Comparison of ENCODE assay signal across 8 cellular contexts in genomic region chr10:28393956-28394568, GRCh38.
DNase-seq lines count a peak whose midpoint lies in the region; ATAC-seq and TF ChIP-seq lines count a peak whose summit lies in the region.

No MANE protein-coding gene starts in this region.

- no peaks in the 10 kb centered on the region for H3K36me3 ChIP-seq in CD4-positive, alpha-beta memory T cell (ENCODE audit: insufficient read depth, low read length)
- H3K36me3 ChIP-seq in transverse colon = no peaks in the 10 kb centered on the region

- no peak for TF ChIP-seq POLR2A in transverse colon (IDR thresholded peaks at IDR 0.05)

- peak; percentile 55 to 61 (median 58) for DNase-seq in CD4-positive, alpha-beta memory T cell
- peak; percentile 62 for DNase-seq in HuH-7 (ENCODE audit: low spot score)
- peak; percentile 51 for DNase-seq in RPMI7951 (ENCODE audit: low read depth)
- peak in 1 of 2 donors; percentile 51 for DNase-seq in foreskin keratinocyte
- peak; percentile 86 for DNase-seq in osteocyte (ENCODE audit: extremely low spot score, unreplicated experiment)
- peak; percentile 72 for DNase-seq in transverse colon

- H3K4me1 Mint-ChIP-seq in CD4-positive, alpha-beta memory T cell = peaks cover 4 to 7% (median 5%) of the 10 kb centered on the region in 4 donors
- peaks cover 6% of the 10 kb centered on the region for H3K4me1 Mint-ChIP-seq in activated T-helper 17 cell treated with anti-CD3 and anti-CD28 coated beads, Interleukin-2, amount 50 U/mL, for 72 hours
- peaks cover 5% of the 10 kb centered on the region for H3K4me1 Mint-ChIP-seq in osteocyte (ENCODE audit: unreplicated experiment)

- H3K27me3 Mint-ChIP-seq in CD4-positive, alpha-beta memory T cell = peaks cover 3 to 7% of the 10 kb centered on the region in 2 donors
- peaks cover 4% of the 10 kb centered on the region for H3K27me3 Mint-ChIP-seq in activated T-helper 17 cell treated with anti-CD3 and anti-CD28 coated beads, Interleukin-2, amount 50 U/mL, for 72 hours
- peaks cover 9% of the 10 kb centered on the region for H3K27me3 Mint-ChIP-seq in osteocyte (ENCODE audit: unreplicated experiment)

- H3K27ac ChIP-seq in CD4-positive, alpha-beta memory T cell (ENCODE audit: low read depth, low read length) = no peak overlapping the region
- H3K27ac ChIP-seq in foreskin keratinocyte (no peak overlapping the region), transverse colon (no peak overlapping the region)

- ATAC-seq in GM19372 (IDR thresholded peaks at IDR 0.05; ENCODE audit: low read depth, unreplicated experiment) = peak; percentile 81
- peak; percentile 85 for ATAC-seq in activated T-helper 17 cell treated with anti-CD3 and anti-CD28 coated beads, Interleukin-2, amount 50 U/mL, for 72 hours (replicated peaks)
- ATAC-seq in foreskin keratinocyte = peak; percentile 91

- peak overlapping the region in 1 of 7 donors; percentile 67 for H3K27ac Mint-ChIP-seq in CD4-positive, alpha-beta memory T cell
- H3K27ac Mint-ChIP-seq in activated T-helper 17 cell treated with anti-CD3 and anti-CD28 coated beads, Interleukin-2, amount 50 U/mL, for 72 hours = no peak overlapping the region
- no peak overlapping the region for H3K27ac Mint-ChIP-seq in osteocyte (ENCODE audit: unreplicated experiment)

- 12 to 15% methylated on average over 8 of the region's 8 CpGs for WGBS in transverse colon (ENCODE audit: low coverage in 1 of 2), 2 donors

- POLR2A ChIA-PET in CD4-positive, alpha-beta memory T cell (lab: Charles Lee; ENCODE audit: partially characterized antibody) = interaction anchor here (0.7 to 1.4 kb wide), 3 partner anchors 12 to 436 kb away, joined by 3 read pairs; no protein-coding TSS in a partner anchor

- H3K27me3 ChIP-seq in CD4-positive, alpha-beta memory T cell (ENCODE audit: insufficient read depth, low read length) = no peaks in the 10 kb centered on the region
- H3K27me3 ChIP-seq in foreskin keratinocyte (no peaks in the 10 kb centered on the region), transverse colon (no peaks in the 10 kb centered on the region)

- H3K4me3 Mint-ChIP-seq in CD4-positive, alpha-beta memory T cell = peak overlapping the region in 2 of 8 donors; percentile 2 to 18
- H3K4me3 Mint-ChIP-seq in activated T-helper 17 cell treated with anti-CD3 and anti-CD28 coated beads, Interleukin-2, amount 50 U/mL, for 72 hours = no peak overlapping the region
- no peak overlapping the region for H3K4me3 Mint-ChIP-seq in osteocyte (ENCODE audit: unreplicated experiment)

- peak; percentile 87 for TF ChIP-seq CTCF in foreskin keratinocyte (conservative IDR thresholded peaks at IDR 0.05)
- TF ChIP-seq CTCF in osteocyte (IDR thresholded peaks at IDR 0.05) = peak; percentile 95
- peak; percentile 72 to 94 (median 90) for TF ChIP-seq CTCF in transverse colon (IDR thresholded peaks at IDR 0.05)

- intact Hi-C loops in CD4-positive, alpha-beta memory T cell (cut with micrococcal nuclease) = loop anchor here (1.0 to 5.0 kb wide), 3 partner anchors 144 to 837 kb away; no protein-coding TSS in a partner anchor
- intact Hi-C loops in transverse colon (cut with DNase I; ENCODE audit: low total_unique reads) = loop anchor here (5.0 to 10.0 kb wide), 2 partner anchors 649 to 952 kb away; partner anchors contain the start of gene MKX

- in situ Hi-C loops in transverse colon (cut with MboI; ENCODE audit: low pct_ligation_motif_present in 1 of 4, low pct_unique_long_range_greater_than_20kb in 1 of 4, low sequenced_read_pairs in 3 of 4) = loop anchor here (25.0 kb wide), 3 partner anchors 632 to 832 kb away; partner anchors contain the start of gene MKX (in 3 of the 4)

- H3K9me3 Mint-ChIP-seq in CD4-positive, alpha-beta memory T cell = peaks cover 0 to 2% (median 0%) of the 10 kb centered on the region in 8 donors
- H3K9me3 Mint-ChIP-seq in activated T-helper 17 cell treated with anti-CD3 and anti-CD28 coated beads, Interleukin-2, amount 50 U/mL, for 72 hours = no peaks in the 10 kb centered on the region
- H3K9me3 Mint-ChIP-seq in osteocyte (ENCODE audit: unreplicated experiment) = no peaks in the 10 kb centered on the region

- no peaks in the 10 kb centered on the region for H3K4me1 ChIP-seq in CD4-positive, alpha-beta memory T cell (ENCODE audit: insufficient read depth, low read length)
- H3K4me1 ChIP-seq in foreskin keratinocyte = no peaks in the 10 kb centered on the region
- peaks cover 0 to 10% (median 0%) of the 10 kb centered on the region in 4 donors for H3K4me1 ChIP-seq in transverse colon

- no peaks in the 10 kb centered on the region for H3K9me3 ChIP-seq in CD4-positive, alpha-beta memory T cell (ENCODE audit: control insufficient read depth in 1 of 2, low read length in 2 of 2)
- H3K9me3 ChIP-seq in transverse colon = no peaks in the 10 kb centered on the region

- CTCF ChIA-PET in CD4-positive, alpha-beta memory T cell (lab: Charles Lee; ENCODE audit: partially characterized antibody) = interaction anchor here (0.6 to 4.0 kb wide), 48 partner anchors 9 to 946 kb away, joined by 3 to 52 read pairs (median 6); partner anchors contain the start of genes MKX and MPP7

- no peaks in the 10 kb centered on the region for H3K36me3 Mint-ChIP-seq in CD4-positive, alpha-beta memory T cell
- no peaks in the 10 kb centered on the region for H3K36me3 Mint-ChIP-seq in activated T-helper 17 cell treated with anti-CD3 and anti-CD28 coated beads, Interleukin-2, amount 50 U/mL, for 72 hours (ENCODE audit: low read depth)
- H3K36me3 Mint-ChIP-seq in osteocyte (ENCODE audit: unreplicated experiment) = no peaks in the 10 kb centered on the region

- no peak for TF ChIP-seq EP300 in transverse colon (IDR thresholded peaks at IDR 0.05; ENCODE audit: low read depth)

- H3K4me3 ChIP-seq in CD4-positive, alpha-beta memory T cell (ENCODE audit: low read length in 2 of 2) = no peak overlapping the region
- H3K4me3 ChIP-seq in transverse colon = no peak overlapping the region
